In the genomic region with DNA sequence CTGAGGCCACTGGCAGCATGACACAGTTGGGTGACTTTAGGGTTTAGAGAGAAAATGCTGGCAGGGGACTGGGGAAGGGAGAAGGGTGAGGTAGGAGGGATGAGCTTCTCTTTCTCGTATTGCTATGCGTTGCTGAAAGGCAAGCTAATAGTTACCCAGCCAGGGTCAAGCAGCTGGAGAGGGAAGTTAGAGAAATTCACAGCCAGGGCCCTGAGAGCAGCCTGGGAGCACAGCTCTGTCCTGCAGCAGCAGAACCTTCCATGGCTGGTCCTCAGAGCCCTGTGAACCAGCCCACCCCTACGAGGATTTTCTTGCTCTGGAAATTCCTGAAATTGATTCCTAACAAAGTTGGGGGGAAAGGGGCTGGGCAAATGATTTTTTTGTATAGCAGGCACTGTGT, we compare ENCODE assay signal across 22 cellular contexts.
"Had no signal": no experiment of that assay in that cellular context is flagged by ENCODE, and none has a peak within 500 bp of the region (broad histone marks: within the 10 kb centered on the region; RNA-seq: fewer than 3 reads in every experiment).

No MANE protein-coding gene starts in this region.

- FAIRE-seq: endometrium, kidney had no signal

- H3K27me3 Mint-ChIP-seq: activated CD4-positive, alpha-beta T cell treated with anti-CD3 and anti-CD28 coated beads, Interleukin-2, amount 10 ng/mL, durations not matched to agents 7 days and 5 days; activated naive CD4-positive, alpha-beta T cell treated with anti-CD3 and anti-CD28 coated beads, Interleukin-2, amount 10 ng/mL, durations not matched to agents 7 days and 5 days; activated naive CD8-positive, alpha-beta T cell treated with anti-CD3 and anti-CD28 coated beads, Interleukin-2, amount 50 U/mL, for 24 hours; activated T-cell treated with anti-CD3 and anti-CD28 coated beads, Interleukin-2, amount 50 U/mL, for 24 hours; stimulated activated naive B cell treated with anti-CD40 and anti-IgM and Interleukin-4, amounts not matched to agents 10 μg/mL and 1 μg/mL and 100 μg/mL, for 72 hours had no signal

- H3K9me3 ChIP-seq: colonic mucosa, left ventricle myocardium inferior, mucosa of descending colon, neutrophil, thoracic aorta had no signal

- H3K9me3 Mint-ChIP-seq: activated CD4-positive, alpha-beta T cell treated with anti-CD3 and anti-CD28 coated beads, Interleukin-2, amount 10 ng/mL, durations not matched to agents 7 days and 5 days; activated naive CD4-positive, alpha-beta T cell treated with anti-CD3 and anti-CD28 coated beads, Interleukin-2, amount 10 ng/mL, durations not matched to agents 7 days and 5 days; activated naive CD8-positive, alpha-beta T cell treated with anti-CD3 and anti-CD28 coated beads, Interleukin-2, amount 50 U/mL, for 24 hours; activated T-cell treated with anti-CD3 and anti-CD28 coated beads, Interleukin-2, amount 50 U/mL, for 24 hours had no signal

- H3K4me3 ChIP-seq: colonic mucosa, left ventricle myocardium inferior, mucosa of descending colon, thoracic aorta had no signal

- H3K4me1 ChIP-seq: colonic mucosa, left ventricle myocardium inferior had no signal

- H3K36me3 Mint-ChIP-seq: activated naive CD4-positive, alpha-beta T cell treated with anti-CD3 and anti-CD28 coated beads, Interleukin-2, amount 10 ng/mL, durations not matched to agents 7 days and 5 days; naive thymus-derived CD4-positive, alpha-beta T cell; stimulated activated naive B cell treated with anti-CD40 and anti-IgM and Interleukin-4, amounts not matched to agents 10 μg/mL and 1 μg/mL and 100 μg/mL, for 72 hours had no signal

- H3K36me3 ChIP-seq: brain microvascular endothelial cell, colonic mucosa, left ventricle myocardium inferior, neutrophil, thoracic aorta had no signal

- H3K4me1 Mint-ChIP-seq: activated CD4-positive, alpha-beta T cell treated with anti-CD3 and anti-CD28 coated beads, Interleukin-2, amount 10 ng/mL, durations not matched to agents 7 days and 5 days; activated naive CD4-positive, alpha-beta T cell treated with anti-CD3 and anti-CD28 coated beads, Interleukin-2, amount 10 ng/mL, durations not matched to agents 7 days and 5 days; activated naive CD8-positive, alpha-beta T cell treated with anti-CD3 and anti-CD28 coated beads, Interleukin-2, amount 50 U/mL, for 24 hours; stimulated activated naive B cell treated with anti-CD40 and anti-IgM and Interleukin-4, amounts not matched to agents 10 μg/mL and 1 μg/mL and 100 μg/mL, for 72 hours had no signal

- H2AFZ ChIP-seq: parathyroid adenoma had no signal

- H3K4me3 Mint-ChIP-seq: activated CD4-positive, alpha-beta T cell treated with anti-CD3 and anti-CD28 coated beads, Interleukin-2, amount 10 ng/mL, durations not matched to agents 7 days and 5 days; activated CD8-positive, alpha-beta T cell treated with anti-CD3 and anti-CD28 coated beads, Interleukin-2, amount 10 ng/mL, durations not matched to agents 7 days and 5 days; activated naive CD4-positive, alpha-beta T cell treated with anti-CD3 and anti-CD28 coated beads, Interleukin-2, amount 10 ng/mL, durations not matched to agents 7 days and 5 days; activated naive CD8-positive, alpha-beta T cell treated with anti-CD3 and anti-CD28 coated beads, Interleukin-2, amount 50 U/mL, for 24 hours; activated T-cell treated with anti-CD3 and anti-CD28 coated beads, Interleukin-2, amount 50 U/mL, for 24 hours; naive thymus-derived CD4-positive, alpha-beta T cell; stimulated activated naive B cell treated with anti-CD40 and anti-IgM and Interleukin-4, amounts not matched to agents 10 μg/mL and 1 μg/mL and 100 μg/mL, for 72 hours had no signal

- H3K9ac ChIP-seq: parathyroid adenoma had no signal

- ATAC-seq: activated CD8-positive, alpha-beta T cell treated with anti-CD3 and anti-CD28 coated beads, Interleukin-2, amount 10 ng/mL, durations not matched to agents 7 days and 5 days; activated naive CD8-positive, alpha-beta T cell treated with anti-CD3 and anti-CD28 coated beads, Interleukin-2, amount 50 U/mL, for 24 hours; mucosa of descending colon; naive thymus-derived CD4-positive, alpha-beta T cell; stimulated activated naive B cell treated with anti-CD40 and anti-IgM and Interleukin-4, amounts not matched to agents 10 μg/mL and 1 μg/mL and 100 μg/mL, for 72 hours had no signal

- H3K27me3 ChIP-seq: brain microvascular endothelial cell, colonic mucosa, neutrophil had no signal

- H3K27ac ChIP-seq: brain microvascular endothelial cell, colonic mucosa, left ventricle myocardium inferior, neutrophil, parathyroid adenoma, thoracic aorta had no signal

- DNase-seq: activated CD4-positive, alpha-beta T cell treated with anti-CD3 and anti-CD28 coated beads, Interleukin-2, amount 10 ng/mL, durations not matched to agents 7 days and 5 days; activated CD8-positive, alpha-beta T cell treated with anti-CD3 and anti-CD28 coated beads, Interleukin-2, amount 10 ng/mL, durations not matched to agents 7 days and 5 days; activated naive CD4-positive, alpha-beta T cell treated with anti-CD3 and anti-CD28 coated beads, Interleukin-2, amount 10 ng/mL, durations not matched to agents 7 days and 5 days; activated naive CD8-positive, alpha-beta T cell treated with anti-CD3 and anti-CD28 coated beads, Interleukin-2, amount 50 U/mL, for 24 hours; activated T-cell treated with anti-CD3 and anti-CD28 coated beads, Interleukin-2, amount 50 U/mL, for 24 hours; anterior cingulate cortex; brain microvascular endothelial cell; central memory CD4-positive, alpha-beta T cell; colonic mucosa; erythroblast; foreskin melanocyte; glutamatergic neuron; hypothalamus; kidney; left ventricle myocardium inferior; mucosa of descending colon; naive thymus-derived CD4-positive, alpha-beta T cell; stimulated activated naive B cell treated with anti-CD40 and anti-IgM and Interleukin-4, amounts not matched to agents 10 μg/mL and 1 μg/mL and 100 μg/mL, for 72 hours had no signal

- H3K27ac Mint-ChIP-seq: activated CD4-positive, alpha-beta T cell treated with anti-CD3 and anti-CD28 coated beads, Interleukin-2, amount 10 ng/mL, durations not matched to agents 7 days and 5 days; activated CD8-positive, alpha-beta T cell treated with anti-CD3 and anti-CD28 coated beads, Interleukin-2, amount 10 ng/mL, durations not matched to agents 7 days and 5 days; activated naive CD4-positive, alpha-beta T cell treated with anti-CD3 and anti-CD28 coated beads, Interleukin-2, amount 10 ng/mL, durations not matched to agents 7 days and 5 days; activated naive CD8-positive, alpha-beta T cell treated with anti-CD3 and anti-CD28 coated beads, Interleukin-2, amount 50 U/mL, for 24 hours; activated T-cell treated with anti-CD3 and anti-CD28 coated beads, Interleukin-2, amount 50 U/mL, for 24 hours; naive thymus-derived CD4-positive, alpha-beta T cell; stimulated activated naive B cell treated with anti-CD40 and anti-IgM and Interleukin-4, amounts not matched to agents 10 μg/mL and 1 μg/mL and 100 μg/mL, for 72 hours had no signal
